In the genomic region with DNA sequence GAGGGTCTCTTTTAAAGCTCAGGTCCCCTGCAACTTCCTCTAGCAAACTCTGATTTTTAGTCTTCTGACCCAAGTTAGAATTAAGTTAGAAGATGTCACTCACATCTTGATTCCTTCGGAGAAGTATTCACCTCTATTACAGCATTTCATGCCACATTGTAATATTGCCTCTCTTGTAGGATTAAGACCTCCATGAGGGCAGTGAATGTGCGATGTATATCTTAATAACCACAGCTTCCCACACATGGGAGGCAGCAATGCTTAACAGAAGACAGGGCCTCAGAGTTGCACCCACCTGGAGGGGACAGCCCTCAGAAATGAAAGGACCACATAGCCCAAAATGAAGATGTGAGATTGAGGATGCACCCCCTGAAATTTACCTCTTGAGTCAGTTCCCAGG, we compare ENCODE assay signal across 25 cellular contexts.
DNase-seq lines count a peak whose midpoint lies in the region; ATAC-seq, FAIRE-seq and TF ChIP-seq lines count a peak whose summit lies in the region.
"Had no signal": no experiment of that assay in that cellular context is flagged by ENCODE, and none has a peak within 500 bp of the region (broad histone marks: within the 10 kb centered on the region; RNA-seq: fewer than 3 reads in every experiment).

No MANE protein-coding gene starts in this region.

- no peak overlapping the region for H3K27ac Mint-ChIP-seq in activated naive CD8-positive, alpha-beta T cell treated with anti-CD3 and anti-CD28 coated beads, Interleukin-2, amount 50 U/mL, for 24 hours
- H3K27ac Mint-ChIP-seq: B cell; CD8-positive, alpha-beta memory T cell had no signal

- H3K27ac ChIP-seq in HUES48 (ENCODE audit: low read depth, low read length) (peak overlapping the region; percentile 63), RWPE2 (ENCODE audit: poor library complexity, severe bottlenecking) (peak overlapping the region; percentile 35), parathyroid adenoma (peak overlapping the region; percentile 56)
- H3K27ac ChIP-seq: A549, C4-2B had no signal

- no peaks in the 10 kb centered on the region for H3K36me3 Mint-ChIP-seq in activated naive CD8-positive, alpha-beta T cell treated with anti-CD3 and anti-CD28 coated beads, Interleukin-2, amount 50 U/mL, for 24 hours (ENCODE audit: low read depth)
- H3K36me3 Mint-ChIP-seq: CD8-positive, alpha-beta memory T cell had no signal

- peaks cover 6% of the 10 kb centered on the region for H3K27me3 Mint-ChIP-seq in activated naive CD8-positive, alpha-beta T cell treated with anti-CD3 and anti-CD28 coated beads, Interleukin-2, amount 50 U/mL, for 24 hours
- H3K27me3 Mint-ChIP-seq: CD8-positive, alpha-beta memory T cell had no signal

- TF ChIP-seq CTCF in RWPE2 (IDR thresholded peaks at IDR 0.05; ENCODE audit: poor library complexity, severe bottlenecking): no peak
- TF ChIP-seq CTCF in bronchial epithelial cell (IDR thresholded peaks at IDR 0.05; ENCODE audit: insufficient read depth, low read length, severe bottlenecking): no peak
- no peak for TF ChIP-seq CTCF in parathyroid adenoma (IDR thresholded peaks at IDR 0.05)

- H3K9me3 ChIP-seq in HUES48 (ENCODE audit: control insufficient read depth, insufficient read depth, low read length) (no peaks in the 10 kb centered on the region), RWPE2 (ENCODE audit: severe bottlenecking) (no peaks in the 10 kb centered on the region), parathyroid adenoma (ENCODE audit: control insufficient read depth, low read length) (no peaks in the 10 kb centered on the region)
- H3K9me3 ChIP-seq: A549 had no signal

- H3K4me3 ChIP-seq in HUES48 (ENCODE audit: low read depth, low read length): no peak overlapping the region
- H3K4me3 ChIP-seq in RWPE2 (ENCODE audit: severe bottlenecking): no peak overlapping the region
- H3K4me3 ChIP-seq in bronchial epithelial cell (ENCODE audit: low read depth, low read length): no peak overlapping the region
- no peak overlapping the region for H3K4me3 ChIP-seq in parathyroid adenoma (ENCODE audit: low read depth, low read length)
- H3K4me3 ChIP-seq: A549, GM12878 had no signal

- H3K79me2 ChIP-seq in parathyroid adenoma: no peaks in the 10 kb centered on the region

- ATAC-seq in RWPE2 (ENCODE audit: low read depth) (no peak), HG02885 (IDR thresholded peaks at IDR 0.05; ENCODE audit: poor library complexity, unreplicated experiment) (no peak)
- ATAC-seq in activated naive CD8-positive, alpha-beta T cell treated with anti-CD3 and anti-CD28 coated beads, Interleukin-2, amount 50 U/mL, for 24 hours: no peak
- ATAC-seq: A549, Panc1, SK-N-SH treated with all-trans-retinoic acid at 6 μM for 48 hours had no signal

- H3K4me2 ChIP-seq in parathyroid adenoma (ENCODE audit: low read length): no peak overlapping the region
- H3K4me2 ChIP-seq: A549 had no signal

- H3K9me3 Mint-ChIP-seq in activated naive CD8-positive, alpha-beta T cell treated with anti-CD3 and anti-CD28 coated beads, Interleukin-2, amount 50 U/mL, for 24 hours: no peaks in the 10 kb centered on the region

- H3K4me1 ChIP-seq in HUES48 (ENCODE audit: control insufficient read depth, insufficient read depth, low read length) (peaks cover 5% of the 10 kb centered on the region; the same call in 1 of the 2 replicates), RWPE2 (ENCODE audit: insufficient read depth, poor library complexity, severe bottlenecking) (peaks cover 11% of the 10 kb centered on the region), parathyroid adenoma (peaks cover 61% of the 10 kb centered on the region)
- H3K4me1 ChIP-seq: A549 had no signal

- H2AFZ ChIP-seq in parathyroid adenoma: no peak overlapping the region

- H3K36me3 ChIP-seq in HUES48 (ENCODE audit: control insufficient read depth, insufficient read depth, low read length) (no peaks in the 10 kb centered on the region), RWPE2 (ENCODE audit: low read depth) (no peaks in the 10 kb centered on the region), bronchial epithelial cell (ENCODE audit: control insufficient read depth, insufficient read depth, low read length) (no peaks in the 10 kb centered on the region), parathyroid adenoma (ENCODE audit: control insufficient read depth, insufficient read depth, low read length) (no peaks in the 10 kb centered on the region)

- FAIRE-seq in bronchial epithelial cell (lab: Jason Lieb, UNC): peak; percentile 81
- FAIRE-seq in RCC 7860 (lab: Jason Lieb, UNC): no peak
- FAIRE-seq: A549, GM12878, H1, HTR-8/SVneo had no signal

- DNase-seq in RWPE2 (ENCODE audit: low spot score): no peak
- no peak for DNase-seq in bronchial epithelial cell (ENCODE audit: low read depth)
- no peak for DNase-seq in AG08395 (ENCODE audit: low spot score)
- no peak for DNase-seq in activated naive CD8-positive, alpha-beta T cell treated with anti-CD3 and anti-CD28 coated beads, Interleukin-2, amount 50 U/mL, for 24 hours
- no peak for DNase-seq in RCC 7860 (ENCODE audit: low spot score)
- DNase-seq: CD8-positive, alpha-beta memory T cell; DMS 273 treated with DMSO at 0.1 percent for 48 hours; DMS79; GDM1; KG1; MM.1S; NCI-H1048; NCI-H1694; NCI-H526 treated with DMSO at 0.1 percent for 48 hours had no signal

- H3K4me1 Mint-ChIP-seq in activated naive CD8-positive, alpha-beta T cell treated with anti-CD3 and anti-CD28 coated beads, Interleukin-2, amount 50 U/mL, for 24 hours: no peaks in the 10 kb centered on the region
- H3K4me1 Mint-ChIP-seq: B cell; CD8-positive, alpha-beta memory T cell had no signal

- H3K27me3 ChIP-seq in HUES48 (ENCODE audit: control insufficient read depth, insufficient read depth, low read length): no peaks in the 10 kb centered on the region
- H3K27me3 ChIP-seq in RWPE2 (ENCODE audit: insufficient read depth, poor library complexity, severe bottlenecking): no peaks in the 10 kb centered on the region
- no peaks in the 10 kb centered on the region for H3K27me3 ChIP-seq in bronchial epithelial cell (ENCODE audit: control insufficient read depth, insufficient read depth, low read length)
- no peaks in the 10 kb centered on the region for H3K27me3 ChIP-seq in parathyroid adenoma (ENCODE audit: control insufficient read depth, insufficient read depth, low read length)

- H3K4me3 Mint-ChIP-seq in activated naive CD8-positive, alpha-beta T cell treated with anti-CD3 and anti-CD28 coated beads, Interleukin-2, amount 50 U/mL, for 24 hours: no peak overlapping the region
- H3K4me3 Mint-ChIP-seq: B cell had no signal

- H3K9ac ChIP-seq in HUES48 (ENCODE audit: low read depth, low read length) (no peak overlapping the region), parathyroid adenoma (no peak overlapping the region)
